ENCODE assay signal across 8 cellular contexts in genomic region chr2:216695401-216695821, GRCh38. TPM values are rescaled to one million over a fixed set of nuclear protein-coding genes. Genes with fewer than 3 reads are reported as not detected.
DNase-seq lines count a peak whose midpoint lies in the region; ATAC-seq and TF ChIP-seq lines count a peak whose summit lies in the region.

TSS of gene IGFBP5 (minus strand) at chr2:216695549. CDS start at chr2:216694775, 774 bp downstream.

- WGBS in sigmoid colon, 2 donors, result 15 to 28% methylated on average over 16 of the region's 16 CpGs

- TF ChIP-seq EP300 in sigmoid colon (IDR thresholded peaks at IDR 0.05), result peak in 1 of 4 donors; percentile 45

- ATAC-seq in HG02885 (IDR thresholded peaks at IDR 0.05; ENCODE audit: poor library complexity, unreplicated experiment) (no peak), GM19023 (IDR thresholded peaks at IDR 0.05; ENCODE audit: unreplicated experiment) (no peak)

- H3K4me1 ChIP-seq in sigmoid colon, result peaks cover 0 to 77% (median 52%) of the 10 kb centered on the region in 4 donors

- H3K9me3 ChIP-seq in sigmoid colon, result no peaks in the 10 kb centered on the region

- peak; percentile 84 to 90 for TF ChIP-seq POLR2A in sigmoid colon (IDR thresholded peaks at IDR 0.05)

- in situ Hi-C loops in GM13977 (cut with MboI; ENCODE audit: low pct_unique_long_range_greater_than_20kb, low sequenced_read_pairs, unreplicated experiment), result loop anchor here (10.0 to 25.0 kb wide), 2 partner anchors 819 to 1017 kb away; no protein-coding TSS in a partner anchor

- TF ChIP-seq CTCF in cardiac fibroblast (IDR thresholded peaks at IDR 0.05; ENCODE audit: low read depth, low read length), result no peak
- peak in 1 of 4 experiments; percentile 26 for TF ChIP-seq CTCF in sigmoid colon (IDR thresholded peaks at IDR 0.05)
- TF ChIP-seq CTCF in GM13977 (IDR thresholded peaks at IDR 0.05; ENCODE audit: extremely low read depth, insufficient read depth, missing control alignments), result no peak

- intact Hi-C loops in sigmoid colon (cut with DNase I), result loop anchor here (1.0 to 10.0 kb wide), 5 partner anchors 132 to 1062 kb away; no protein-coding TSS in a partner anchor

- peaks cover 0 to under 1% (median 0%) of the 10 kb centered on the region in 4 donors for H3K36me3 ChIP-seq in sigmoid colon

- no peaks in the 10 kb centered on the region for H3K27me3 ChIP-seq in sigmoid colon

- peak within 1 kb of the TSS; percentile 85 to 93 (median 92) for H3K27ac ChIP-seq in sigmoid colon

- H3K4me3 ChIP-seq in cardiac fibroblast (replicated peaks in 1 of 2; ENCODE audit: low read depth in 2 of 2, low read length in 2 of 2) (peak within 1 kb of the TSS; percentile 44 to 46), sigmoid colon (peak within 1 kb of the TSS; percentile 59 to 85 (median 78))

- peak; percentile 60 for DNase-seq in GM03348 (ENCODE audit: low spot score)
- peak; percentile 96 for DNase-seq in NCI-H345 (lab: John Stamatoyannopoulos, UW)
- DNase-seq in cardiac fibroblast (ENCODE audit: low read depth in 2 of 2), result peak; percentile 68 to 92
- peak; percentile 54 for DNase-seq in iPS-NIHi11 (ENCODE audit: low spot score)
- DNase-seq in sigmoid colon, result peak; percentile 98
- no peak for DNase-seq in GM13977 (ENCODE audit: low spot score)

RNA-seq across cellular contexts. Expression of gene IGFBP5, which starts in this region (rescaled TPM):
- 100 to 1,000 TPM; 254 to 773 (median 488) TPM for total RNA-seq in sigmoid colon
- polyA plus RNA-seq in sigmoid colon, result 100 to 1,000 TPM in 1 of 3 donors, 10 to 100 TPM in 2; 13.6 to 131 (median 36.0) TPM
